In the genomic region with DNA sequence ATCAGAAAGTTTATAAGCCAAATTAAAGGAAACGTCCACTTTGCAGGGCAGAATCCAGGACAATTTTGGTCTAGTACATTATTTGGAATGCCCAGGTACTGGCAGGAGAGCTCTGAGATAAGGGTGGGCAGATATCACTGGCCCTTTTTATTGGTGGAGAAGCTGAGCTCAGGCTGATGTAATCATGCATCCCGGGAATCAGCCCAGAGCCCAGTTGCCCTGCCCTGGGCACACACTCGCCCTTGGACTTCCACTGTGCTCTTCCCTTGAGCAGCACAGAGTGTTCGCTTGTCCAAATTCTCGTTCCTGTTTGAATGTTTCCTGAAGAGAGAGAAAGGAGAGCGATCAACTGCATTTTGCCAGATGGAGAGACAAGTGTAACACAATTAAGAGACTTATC, we compare ENCODE assay signal across 28 cellular contexts. TPM values are rescaled to one million over a fixed set of nuclear protein-coding genes. Genes with fewer than 3 reads are reported as not detected.
"Had no signal": no experiment of that assay in that cellular context is flagged by ENCODE, and none has a peak within 500 bp of the region (broad histone marks: within the 10 kb centered on the region; RNA-seq: fewer than 3 reads in every experiment).

No MANE protein-coding gene starts in this region.

- H3K9me3 Mint-ChIP-seq: endodermal cell; memory B cell; natural killer cell; stimulated activated effector memory CD8-positive, alpha-beta T cell treated with anti-CD3 and anti-CD28 coated beads, Interleukin-12 subunit alpha, Interleukin-12 subunit beta, amount 100 ng/mL, for 72 hours had no signal

- H3K27ac Mint-ChIP-seq: endodermal cell; memory B cell; natural killer cell; progenitor cell of endocrine pancreas; stimulated activated effector memory CD8-positive, alpha-beta T cell treated with anti-CD3 and anti-CD28 coated beads, Interleukin-12 subunit alpha, Interleukin-12 subunit beta, amount 100 ng/mL, for 72 hours had no signal

- H3K79me2 ChIP-seq: parathyroid adenoma had no signal

- H3K9me3 ChIP-seq: esophagus muscularis mucosa, gastroesophageal sphincter, heart right ventricle, stomach, thyroid gland, vagina had no signal

- H3K36me3 ChIP-seq: esophagus muscularis mucosa, gastroesophageal sphincter, heart right ventricle, stomach, thyroid gland, vagina had no signal

- H3K4me1 Mint-ChIP-seq: memory B cell; natural killer cell; stimulated activated effector memory CD8-positive, alpha-beta T cell treated with anti-CD3 and anti-CD28 coated beads, Interleukin-12 subunit alpha, Interleukin-12 subunit beta, amount 100 ng/mL, for 72 hours had no signal

- H3K36me3 Mint-ChIP-seq: memory B cell; natural killer cell; stimulated activated effector memory CD8-positive, alpha-beta T cell treated with anti-CD3 and anti-CD28 coated beads, Interleukin-12 subunit alpha, Interleukin-12 subunit beta, amount 100 ng/mL, for 72 hours had no signal

- ATAC-seq: foreskin keratinocyte; gastroesophageal sphincter; heart right ventricle; left colon; left ventricle myocardium superior; natural killer cell; sciatic nerve; stimulated activated effector memory CD8-positive, alpha-beta T cell treated with anti-CD3 and anti-CD28 coated beads, Interleukin-12 subunit alpha, Interleukin-12 subunit beta, amount 100 ng/mL, for 72 hours had no signal

- H3K4me1 ChIP-seq: parathyroid adenoma, vagina had no signal

- H3K9ac ChIP-seq: parathyroid adenoma had no signal

- DNase-seq: effector CD8-positive, alpha-beta T cell; endodermal cell; foreskin keratinocyte; heart right ventricle; hippocampal formation; left colon; left ventricle myocardium superior; natural killer cell; stimulated activated CD4-positive, alpha-beta T cell treated with anti-CD3 and anti-CD28 coated beads, Interleukin-2, amount 100 ng/mL, for 24 hours; stimulated activated CD4-positive, alpha-beta T cell treated with anti-CD3 and anti-CD28 coated beads, Interleukin-4, amount 100 ng/mL, for 24 hours; stimulated activated naive CD4-positive, alpha-beta T cell treated with Interleukin-2 at 50 U/mL for 16 hours; stomach; thyroid gland had no signal

- H3K4me2 ChIP-seq: smooth muscle cell had no signal

- H2AFZ ChIP-seq: parathyroid adenoma had no signal

- H3K4me3 Mint-ChIP-seq: endodermal cell; memory B cell; natural killer cell; stimulated activated effector memory CD8-positive, alpha-beta T cell treated with anti-CD3 and anti-CD28 coated beads, Interleukin-12 subunit alpha, Interleukin-12 subunit beta, amount 100 ng/mL, for 72 hours had no signal

- H3K4me3 ChIP-seq: esophagus muscularis mucosa, gastroesophageal sphincter, lung, smooth muscle cell, thyroid gland, vagina had no signal

- H3K27ac ChIP-seq: esophagus muscularis mucosa, foreskin keratinocyte, gastroesophageal sphincter, parathyroid adenoma, thyroid gland, vagina had no signal

- H3K27me3 Mint-ChIP-seq: memory B cell had no signal

- H3K27me3 ChIP-seq: esophagus muscularis mucosa, foreskin keratinocyte, gastroesophageal sphincter, thyroid gland, vagina had no signal

RNA-seq across cellular contexts. Expression of a gene that starts 3.7 kb away (rescaled TPM):
- total RNA-seq: endodermal cell, endothelial cell of umbilical vein, epithelial cell of proximal tubule, fibroblast of lung, kidney epithelial cell, progenitor cell of endocrine pancreas had no signal
- polyA plus RNA-seq: endothelial cell of umbilical vein, fibroblast of lung, neural cell, smooth muscle cell had no signal
